ENCODE assay signal across 30 cellular contexts in genomic region chr18:78032574-78032973, GRCh38.
"Had no signal": no experiment of that assay in that cellular context is flagged by ENCODE, and none has a peak within 500 bp of the region (broad histone marks: within the 10 kb centered on the region; RNA-seq: fewer than 3 reads in every experiment).

No MANE protein-coding gene starts in this region.

- H3K27ac ChIP-seq: neural progenitor cell, ovary, parathyroid adenoma, psoas muscle, skin epidermis, spleen, suprapubic skin, thoracic aorta, thyroid gland, tibial nerve, upper lobe of left lung, vagina had no signal

- H3K4me2 ChIP-seq: neural progenitor cell, smooth muscle cell had no signal

- H3K79me2 ChIP-seq: parathyroid adenoma had no signal

- H3K27me3 ChIP-seq: neural progenitor cell, ovary, spleen, suprapubic skin, thyroid gland, tibial nerve, upper lobe of left lung, vagina had no signal

- H3K9ac ChIP-seq: neural progenitor cell, parathyroid adenoma had no signal

- H3K4me3 ChIP-seq: neural progenitor cell, ovary, psoas muscle, skin epidermis, smooth muscle cell, spleen, suprapubic skin, thoracic aorta, thyroid gland, tibial nerve, upper lobe of left lung, vagina had no signal

- H2AFZ ChIP-seq: neural progenitor cell, parathyroid adenoma had no signal

- H3K36me3 ChIP-seq: neural progenitor cell, ovary, spleen, suprapubic skin, thoracic aorta, thyroid gland, tibial nerve, upper lobe of left lung, vagina had no signal

- ATAC-seq: naive thymus-derived CD4-positive, alpha-beta T cell; natural killer cell; psoas muscle; right cardiac atrium; sciatic nerve; stimulated activated memory B cell treated with anti-CD40 and anti-IgM and Interleukin-4, amounts not matched to agents 10 μg/mL and 1 μg/mL and 100 μg/mL, for 72 hours; stimulated activated naive CD8-positive, alpha-beta T cell treated with anti-CD3 and anti-CD28 coated beads, Interleukin-15, amount 100 ng/mL, for 72 hours; stimulated activated naive CD8-positive, alpha-beta T cell treated with anti-CD3 and anti-CD28 coated beads, Interleukin-15, Interleukin-2, amounts not matched to agents 100 U/mL and 50 U/mL, for 24 hours had no signal

- DNase-seq: naive thymus-derived CD4-positive, alpha-beta T cell; natural killer cell; occipital lobe; ovary; posterior cingulate gyrus; psoas muscle; right cardiac atrium; spleen; stimulated activated CD4-positive, alpha-beta T cell treated with anti-CD3 and anti-CD28 coated beads, Interleukin-12 subunit alpha, Interleukin-12 subunit beta, amount 100 ng/mL, for 4 hours; stimulated activated CD4-positive, alpha-beta T cell treated with anti-CD3 and anti-CD28 coated beads, Interleukin-1b, Interleukin-23, amount 100 ng/mL, for 48 hours; stimulated activated CD4-positive, alpha-beta T cell treated with anti-CD3 and anti-CD28 coated beads, Interleukin-4, amount 100 ng/mL, for 1 hour; stimulated activated CD4-positive, alpha-beta T cell treated with anti-CD3 and anti-CD28 coated beads, Interleukin-4, amount 100 ng/mL, for 4 hours; stimulated activated CD8-positive, alpha-beta memory T cell treated with anti-CD3 and anti-CD28 coated beads, Interleukin-4, amount 100 ng/mL, for 48 hours; stimulated activated naive CD4-positive, alpha-beta T cell; stimulated activated naive CD8-positive, alpha-beta T cell treated with anti-CD3 and anti-CD28 coated beads, Interleukin-15, amount 100 ng/mL, for 72 hours; stimulated activated naive CD8-positive, alpha-beta T cell treated with anti-CD3 and anti-CD28 coated beads, Interleukin-15, Interleukin-2, amounts not matched to agents 100 U/mL and 50 U/mL, for 24 hours; substantia nigra; thyroid gland; trophoblast cell; upper lobe of left lung had no signal

- H3K4me1 ChIP-seq: neural progenitor cell, parathyroid adenoma, psoas muscle, spleen, suprapubic skin, thyroid gland, tibial nerve, upper lobe of left lung, vagina had no signal

- H3K9me3 ChIP-seq: ovary, psoas muscle, spleen, suprapubic skin, thoracic aorta, thyroid gland, tibial nerve, upper lobe of left lung, vagina had no signal
